1 cellular context compared by ENCODE assay signal in genomic region chr13:27425151-27425917, GRCh38.
TF ChIP-seq lines count a peak whose summit lies in the region.

No MANE protein-coding gene starts in this region.

TF ChIP-seq in HepG2, 621 proteins besides CTCF, POLR2A, EP300 and RAD21:
- TF ChIP-seq CREBL2 (CRISPR knock-in tag; IDR thresholded peaks at IDR 0.05; ENCODE audit: borderline replicate concordance) = 0 out of 2 replicates have a peak, but pooled peaks have one; percentile 5
- 0 out of 2 replicates have a peak, but pooled peaks have one; percentile 3 for TF ChIP-seq SNAPC4 (CRISPR knock-in tag; IDR thresholded peaks at IDR 0.05)
- TF ChIP-seq PAF1 (CRISPR knock-in tag; IDR thresholded peaks at IDR 0.05) = no peak
- 0 out of 2 replicates have a peak, but pooled peaks have one; percentile 16 for TF ChIP-seq ZNF674 (CRISPR knock-in tag; IDR thresholded peaks at IDR 0.05; ENCODE audit: low read depth)
